ENCODE assay signal across 23 cellular contexts in the genomic region with DNA sequence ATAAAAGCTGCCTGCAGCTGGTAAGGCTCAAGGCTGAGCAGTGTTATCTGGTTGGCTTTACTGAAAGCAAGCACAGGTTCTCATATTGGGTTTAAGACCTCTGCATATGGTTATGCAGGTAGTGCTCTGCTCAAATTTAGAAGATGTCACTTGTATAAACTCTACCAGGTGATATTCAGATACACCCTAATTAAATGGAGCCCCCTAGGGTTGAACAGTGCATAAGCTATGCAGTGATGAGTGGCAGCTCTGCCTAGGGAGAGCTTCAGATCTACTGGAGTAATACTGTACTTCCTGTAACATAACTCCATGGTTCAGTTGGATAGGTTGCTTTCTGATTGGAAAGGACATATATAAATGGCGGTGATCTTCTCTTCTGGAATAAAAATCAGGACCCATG.
"Had no signal": no experiment of that assay in that cellular context is flagged by ENCODE, and none has a peak within 500 bp of the region (broad histone marks: within the 10 kb centered on the region; RNA-seq: fewer than 3 reads in every experiment).

No MANE protein-coding gene starts in this region.

- H3K9me3 ChIP-seq: gastrocnemius medialis, mucosa of descending colon, neutrophil, pancreas, right lobe of liver, suprapubic skin, transverse colon, upper lobe of right lung, uterus had no signal

- H3K4me3 ChIP-seq: gastrocnemius medialis, mucosa of descending colon, pancreas, right lobe of liver, suprapubic skin, transverse colon, upper lobe of right lung, uterus had no signal

- H3K4me1 ChIP-seq: gastrocnemius medialis, pancreas, right lobe of liver, suprapubic skin, transverse colon, upper lobe of right lung, uterus had no signal

- DNase-seq: cortex of kidney; effector memory CD8-positive, alpha-beta T cell; foreskin fibroblast; gastrocnemius medialis; head of caudate nucleus; mesenchymal stem cell; mucosa of descending colon; naive B cell; pancreas; retina; right lobe of liver; small intestine; stimulated activated CD4-positive, alpha-beta T cell treated with anti-CD3 and anti-CD28 coated beads, Interleukin-15, amount 100 ng/mL, for 24 hours; stimulated activated CD4-positive, alpha-beta T cell treated with anti-CD3 and anti-CD28 coated beads, Interleukin-4, amount 100 ng/mL, for 1 hour; stimulated activated CD8-positive, alpha-beta memory T cell treated with anti-CD3 and anti-CD28 coated beads, Interleukin-4, amount 100 ng/mL, for 48 hours; stimulated activated naive CD4-positive, alpha-beta T cell; stimulated activated naive CD8-positive, alpha-beta T cell treated with anti-CD3 and anti-CD28 coated beads, Interleukin-15, amount 100 ng/mL, for 72 hours; transverse colon; upper lobe of right lung; uterus had no signal

- ATAC-seq: effector memory CD8-positive, alpha-beta T cell; gastrocnemius medialis; mucosa of descending colon; natural killer cell treated with Interleukin-12 subunit alpha and Interleukin-12 subunit beta and Interleukin-15 and Interleukin-18, amount 100 ng/mL, for 72 hours; pancreas; right lobe of liver; stimulated activated naive CD8-positive, alpha-beta T cell treated with anti-CD3 and anti-CD28 coated beads, Interleukin-15, amount 100 ng/mL, for 72 hours; upper lobe of right lung had no signal

- H3K36me3 ChIP-seq: gastrocnemius medialis, neutrophil, pancreas, right lobe of liver, suprapubic skin, transverse colon, upper lobe of right lung, uterus had no signal

- H3K27ac ChIP-seq: gastrocnemius medialis, neutrophil, pancreas, right lobe of liver, suprapubic skin, transverse colon, upper lobe of right lung, uterus had no signal

- H3K27me3 ChIP-seq: gastrocnemius medialis, neutrophil, pancreas, right lobe of liver, suprapubic skin, transverse colon, upper lobe of right lung, uterus had no signal
